3 cellular contexts compared by ENCODE assay signal in genomic region chrX:14676431-14676830, GRCh38.
TF ChIP-seq lines count a peak whose summit lies in the region.

No MANE protein-coding gene starts in this region.

TF ChIP-seq in SK-N-SH, 30 proteins besides CTCF, POLR2A, EP300 and RAD21 (continued from another document):
- TF ChIP-seq ZBTB33 (IDR thresholded peaks at IDR 0.05; ENCODE audit: borderline replicate concordance, low read depth) = no peak
- TF ChIP-seq USF1 (IDR thresholded peaks at IDR 0.05; ENCODE audit: borderline replicate concordance, low read depth) = no peak
- TF ChIP-seq YY1 (IDR thresholded peaks at IDR 0.05; ENCODE audit: low read depth) = no peak

TF ChIP-seq in SK-N-SH treated with all-trans-retinoic acid at 6 μM for 48 hours, 23 proteins besides CTCF, POLR2A, EP300 and RAD21 (continued from another document):
- TF ChIP-seq TSHZ2 (CRISPR knock-in tag; IDR thresholded peaks at IDR 0.05) (no peak), CSDC2 (CRISPR knock-in tag; IDR thresholded peaks at IDR 0.05) (no peak), BACH2 (CRISPR knock-in tag; IDR thresholded peaks at IDR 0.05; ENCODE audit: borderline replicate concordance) (no peak), PATZ1 (CRISPR knock-in tag; IDR thresholded peaks at IDR 0.05; ENCODE audit: borderline replicate concordance) (no peak), TOX (CRISPR knock-in tag; IDR thresholded peaks at IDR 0.05; ENCODE audit: borderline replicate concordance) (no peak), CREB5 (CRISPR knock-in tag; IDR thresholded peaks at IDR 0.05; ENCODE audit: low read depth) (no peak), CSRNP3 (CRISPR knock-in tag; IDR thresholded peaks at IDR 0.05) (no peak), OSR1 (CRISPR knock-in tag; IDR thresholded peaks at IDR 0.05) (no peak)

TF ChIP-seq in GM23338, 12 proteins besides CTCF, POLR2A, EP300 and RAD21 (continued from another document):
- TF ChIP-seq ZNF462 (CRISPR knock-in tag; IDR thresholded peaks at IDR 0.05) (no peak), EZH2 (IDR thresholded peaks at IDR 0.05; ENCODE audit: low read depth, unreplicated experiment) (no peak)
